Comparison of ENCODE assay signal across 29 cellular contexts in the genomic region with DNA sequence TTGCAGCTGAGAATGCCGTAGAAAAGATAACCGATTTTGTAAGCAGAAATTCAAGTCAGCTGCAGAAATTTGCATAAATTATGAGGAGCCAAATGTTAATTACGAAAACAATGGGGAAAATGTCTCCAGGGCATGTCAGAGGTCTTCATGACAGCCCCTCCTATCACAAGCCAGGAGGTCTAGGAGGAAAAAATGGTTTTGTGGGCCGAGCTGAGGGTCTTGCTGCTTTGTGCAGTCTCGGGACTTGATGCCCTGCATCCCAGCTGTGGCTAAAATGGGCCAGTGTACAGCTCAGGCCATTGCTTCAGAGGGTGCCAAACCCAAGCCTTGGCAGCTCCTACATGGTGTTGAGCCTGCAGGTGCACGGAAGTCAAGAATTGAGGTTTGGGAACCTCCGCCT.
"Had no signal": no experiment of that assay in that cellular context is flagged by ENCODE, and none has a peak within 500 bp of the region (broad histone marks: within the 10 kb centered on the region; RNA-seq: fewer than 3 reads in every experiment).

No MANE protein-coding gene starts in this region.

- H3K36me3 ChIP-seq: colonic mucosa, esophagus muscularis mucosa, esophagus squamous epithelium, gastrocnemius medialis, gastroesophageal sphincter, heart left ventricle, heart right ventricle had no signal

- ATAC-seq: effector memory CD8-positive, alpha-beta T cell; esophagus mucosa; foreskin keratinocyte; gastrocnemius medialis; gastroesophageal sphincter; heart left ventricle; heart right ventricle had no signal

- H3K4me3 Mint-ChIP-seq: dendritic cell treated with granulocyte-macrophage colony-stimulating factor and Interleukin-4, amounts not matched to agents 40 ng/mL and 50 ng/mL, for 4 days; effector memory CD8-positive, alpha-beta T cell; endodermal cell had no signal

- H3K27me3 Mint-ChIP-seq: dendritic cell treated with granulocyte-macrophage colony-stimulating factor and Interleukin-4, amounts not matched to agents 40 ng/mL and 50 ng/mL, for 4 days; effector memory CD8-positive, alpha-beta T cell had no signal

- FAIRE-seq: colon, endometrium, endothelial cell of umbilical vein, frontal cortex had no signal

- H3K4me1 Mint-ChIP-seq: endodermal cell had no signal

- H3K4me3 ChIP-seq: colonic mucosa, coronary artery, dorsolateral prefrontal cortex, esophagus muscularis mucosa, esophagus squamous epithelium, gastrocnemius medialis, gastroesophageal sphincter, heart left ventricle, heart right ventricle had no signal

- H3K4me1 ChIP-seq: colonic mucosa, esophagus muscularis mucosa, esophagus squamous epithelium, foreskin keratinocyte, gastrocnemius medialis, gastroesophageal sphincter, heart left ventricle, heart right ventricle had no signal

- H3K27me3 ChIP-seq: colonic mucosa, esophagus muscularis mucosa, esophagus squamous epithelium, foreskin keratinocyte, gastrocnemius medialis, gastroesophageal sphincter, heart left ventricle, heart right ventricle had no signal

- H3K27ac ChIP-seq: colonic mucosa, coronary artery, dorsolateral prefrontal cortex, epithelial cell of prostate, esophagus muscularis mucosa, esophagus squamous epithelium, foreskin keratinocyte, gastrocnemius medialis, gastroesophageal sphincter, heart left ventricle, heart right ventricle had no signal

- H3K9me3 ChIP-seq: colonic mucosa, esophagus muscularis mucosa, esophagus squamous epithelium, gastrocnemius medialis, gastroesophageal sphincter had no signal

- H3K27ac Mint-ChIP-seq: dendritic cell treated with granulocyte-macrophage colony-stimulating factor and Interleukin-4, amounts not matched to agents 40 ng/mL and 50 ng/mL, for 4 days; effector memory CD8-positive, alpha-beta T cell; endodermal cell had no signal

- DNase-seq: colonic mucosa; cortex of kidney; dermis blood vessel endothelial cell; dorsolateral prefrontal cortex; effector CD4-positive, alpha-beta T cell; effector CD8-positive, alpha-beta T cell; effector memory CD4-positive, alpha-beta T cell; effector memory CD8-positive, alpha-beta T cell; endodermal cell; erythroblast; esophagus squamous epithelium; foreskin fibroblast; foreskin keratinocyte; foreskin melanocyte; gastrocnemius medialis; glutamatergic neuron; head of caudate nucleus; heart left ventricle; heart right ventricle had no signal
